In genomic region chr22:47337161-47337621, GRCh38 we compare ENCODE assay signal across 9 cellular contexts.
DNase-seq lines count a peak whose midpoint lies in the region; ATAC-seq and TF ChIP-seq lines count a peak whose summit lies in the region.
"Had no signal": no experiment of that assay in that cellular context is flagged by ENCODE, and none has a peak within 500 bp of the region (broad histone marks: within the 10 kb centered on the region; RNA-seq: fewer than 3 reads in every experiment).

No MANE protein-coding gene starts in this region.

- H3K36me3 ChIP-seq in MG63 (no peaks in the 10 kb centered on the region), adrenal gland (replicated peaks in 1 of 2) (no peaks in the 10 kb centered on the region)

- H3K27ac ChIP-seq in adrenal gland: peak overlapping the region in 1 of 5 donors; percentile 10
- H3K27ac ChIP-seq: VCaP had no signal

- ATAC-seq in HG02870 (IDR thresholded peaks at IDR 0.05; ENCODE audit: unreplicated experiment): no peak
- ATAC-seq in HG03097 (IDR thresholded peaks at IDR 0.05; ENCODE audit: low FRiP score, unreplicated experiment): no peak

- DNase-seq in CD1c-positive myeloid dendritic cell (ENCODE audit: extremely low spot score): peak; percentile 1
- peak; percentile 91 for DNase-seq in MG63
- peak in 6 of 7 donors; percentile 39 to 73 (median 67) for DNase-seq in adrenal gland
- DNase-seq in lung microvascular endothelial cell (ENCODE audit: low read depth in 2 of 2): peak; percentile 8 to 28
- no peak for DNase-seq in NCI-H1436 (lab: John Stamatoyannopoulos, UW)
- no peak for DNase-seq in NCI-H69 (lab: John Stamatoyannopoulos, UW)

- H3K9me3 ChIP-seq in MG63 (peaks cover 7% of the 10 kb centered on the region; the same call in 1 of the 2 replicates), adrenal gland (replicated peaks in 1 of 3) (no peaks in the 10 kb centered on the region)

- intact Hi-C loops in adrenal gland (cut with DNase I): no loop called here

- TF ChIP-seq POLR2A in adrenal gland (IDR thresholded peaks at IDR 0.05): no peak

- 26 to 48% (median 36%) methylated on average over 8 of the region's 8 CpGs for whole genome bisulfite sequencing in adrenal gland, 4 donors

- peak overlapping the region; percentile 28 for H3K4me3 ChIP-seq in MG63
- H3K4me3 ChIP-seq in adrenal gland: no peak overlapping the region

- H3K4me1 ChIP-seq in adrenal gland (replicated peaks in 1 of 2): no peaks in the 10 kb centered on the region

- no peak for TF ChIP-seq CTCF in adrenal gland (IDR thresholded peaks at IDR 0.05)

- no peaks in the 10 kb centered on the region; the same call in 1 of the 2 replicates for H3K27me3 ChIP-seq in MG63
- H3K27me3 ChIP-seq in adrenal gland: no peaks in the 10 kb centered on the region

Comparison
In these comparisons a context has a peak if more than half of its experiments do, and no peak if none do; other contexts are left out.
1. DNase-seq: peak in CD1c-positive myeloid dendritic cell (single experiment), MG63 (single experiment), adrenal gland (6 of 7) and lung microvascular endothelial cell (2 of 2); none in NCI-H1436 (single experiment) and NCI-H69 (single experiment).